In the genomic region with DNA sequence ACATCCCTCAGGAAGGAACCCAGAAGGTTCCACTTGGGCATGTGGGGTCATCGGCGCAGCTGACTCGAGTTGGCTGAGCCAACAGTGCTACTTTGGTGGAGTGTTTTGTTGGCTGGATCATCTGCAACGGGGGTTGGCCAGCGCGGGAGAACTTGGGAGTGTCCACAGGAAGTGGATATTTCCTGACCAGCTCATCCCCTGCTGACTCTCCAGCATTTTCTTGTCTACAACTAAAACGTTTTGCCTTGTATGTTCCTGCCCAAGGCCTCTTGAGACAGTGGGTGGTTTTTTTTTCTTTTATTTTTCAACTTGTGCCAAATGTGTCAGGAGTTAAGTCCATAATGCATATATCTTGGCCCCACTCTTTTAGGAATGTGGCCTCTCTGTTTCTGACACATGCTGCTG, we compare ENCODE assay signal across 10 cellular contexts.
DNase-seq lines count a peak whose midpoint lies in the region; ATAC-seq and TF ChIP-seq lines count a peak whose summit lies in the region.
"Had no signal": no experiment of that assay in that cellular context is flagged by ENCODE, and none has a peak within 500 bp of the region (broad histone marks: within the 10 kb centered on the region; RNA-seq: fewer than 3 reads in every experiment).

No MANE protein-coding gene starts in this region.

- TF ChIP-seq CTCF in Peyer's patch (IDR thresholded peaks at IDR 0.05) (no peak), esophagus squamous epithelium (IDR thresholded peaks at IDR 0.05) (no peak), vagina (IDR thresholded peaks at IDR 0.05) (no peak)

- H3K4me1 Mint-ChIP-seq in T-helper 17 cell, result no peaks in the 10 kb centered on the region

- no peaks in the 10 kb centered on the region for H3K36me3 ChIP-seq in Peyer's patch
- H3K36me3 ChIP-seq in esophagus squamous epithelium, result no peaks in the 10 kb centered on the region
- no peaks in the 10 kb centered on the region for H3K36me3 ChIP-seq in vagina

- TF ChIP-seq POLR2A in Peyer's patch (IDR thresholded peaks at IDR 0.05) (no peak), esophagus squamous epithelium (IDR thresholded peaks at IDR 0.05) (no peak), vagina (IDR thresholded peaks at IDR 0.05) (no peak)

- H3K27me3 Mint-ChIP-seq in T-helper 17 cell, result peaks cover 9% of the 10 kb centered on the region
- H3K27me3 Mint-ChIP-seq: activated B cell treated with CpG ODN at 0.5 μM for 24 hours had no signal

- no peaks in the 10 kb centered on the region for H3K36me3 Mint-ChIP-seq in T-helper 17 cell (ENCODE audit: low read depth)

- H3K9me3 ChIP-seq in Peyer's patch, result no peaks in the 10 kb centered on the region
- H3K9me3 ChIP-seq in esophagus squamous epithelium, result no peaks in the 10 kb centered on the region
- no peaks in the 10 kb centered on the region for H3K9me3 ChIP-seq in vagina
- no peaks in the 10 kb centered on the region for H3K9me3 ChIP-seq in T-helper 17 cell (ENCODE audit: control insufficient read depth, low read length, poor library complexity, severe bottlenecking)

- peak in 1 of 3 donors; percentile 73 for DNase-seq in Peyer's patch
- DNase-seq in esophagus squamous epithelium (lab: John Stamatoyannopoulos, UW), result no peak
- DNase-seq in mucosa of gallbladder (ENCODE audit: low spot score), result peak; percentile 44
- no peak for DNase-seq in vagina (ENCODE audit: extremely low spot score in 2 of 2)
- no peak for DNase-seq in NCI-H1694 (lab: John Stamatoyannopoulos, UW)
- no peak for DNase-seq in T-helper 17 cell
- DNase-seq: activated B cell treated with CpG ODN at 0.5 μM for 24 hours, NCI-H345 had no signal

- no peak overlapping the region for H3K27ac Mint-ChIP-seq in T-helper 17 cell
- H3K27ac Mint-ChIP-seq: activated B cell treated with CpG ODN at 0.5 μM for 24 hours; activated naive CD4-positive, alpha-beta T cell treated with anti-CD3 and anti-CD28 coated beads, Interleukin-2, amount 50 U/mL, for 72 hours had no signal

- intact Hi-C loops in esophagus squamous epithelium (cut with DNase I) (no loop called here), vagina (cut with DNase I) (no loop called here)

- ATAC-seq in GM21423 (IDR thresholded peaks at IDR 0.05; ENCODE audit: unreplicated experiment) (no peak), T-helper 17 cell (no peak)
- ATAC-seq: activated naive CD4-positive, alpha-beta T cell treated with anti-CD3 and anti-CD28 coated beads, Interleukin-2, amount 50 U/mL, for 72 hours had no signal

- H3K4me1 ChIP-seq in Peyer's patch, result no peaks in the 10 kb centered on the region
- peaks cover 0 to 20% (median 9%) of the 10 kb centered on the region in 3 donors for H3K4me1 ChIP-seq in esophagus squamous epithelium
- peaks cover 15% of the 10 kb centered on the region for H3K4me1 ChIP-seq in vagina

- WGBS in esophagus squamous epithelium, 2 donors, result 46 to 53% methylated on average over 5 to 7 of the region's 7 CpGs

- H3K4me3 ChIP-seq in Peyer's patch, result no peak overlapping the region
- no peak overlapping the region for H3K4me3 ChIP-seq in esophagus squamous epithelium
- H3K4me3 ChIP-seq in vagina, result no peak overlapping the region

- no peak overlapping the region for H3K4me3 Mint-ChIP-seq in T-helper 17 cell
- H3K4me3 Mint-ChIP-seq: activated B cell treated with CpG ODN at 0.5 μM for 24 hours had no signal

- peak overlapping the region; percentile 34 to 57 (median 39) for H3K27ac ChIP-seq in Peyer's patch
- peak overlapping the region in 3 of 4 donors; percentile 27 to 82 (median 51) for H3K27ac ChIP-seq in esophagus squamous epithelium
- H3K27ac ChIP-seq in vagina, result peak overlapping the region; percentile 69

- H3K27me3 ChIP-seq in Peyer's patch (no peaks in the 10 kb centered on the region), esophagus squamous epithelium (no peaks in the 10 kb centered on the region), vagina (no peaks in the 10 kb centered on the region)
